1 cellular context compared by ENCODE assay signal in genomic region chr14:105211086-105211757, GRCh38.
TF ChIP-seq lines count a peak whose summit lies in the region.

No MANE protein-coding gene starts in this region.

TF ChIP-seq in HepG2, 621 proteins besides CTCF, POLR2A, EP300 and RAD21:
- TF ChIP-seq ZNF34 (CRISPR knock-in tag; IDR thresholded peaks at IDR 0.05; ENCODE audit: borderline replicate concordance) (no peak), MTA1 (CRISPR knock-in tag; IDR thresholded peaks at IDR 0.05; ENCODE audit: borderline replicate concordance) (0 out of 2 replicates have a peak, but pooled peaks have one; percentile 20)
